In genomic region chr15:64443747-64444621, GRCh38 we compare ENCODE assay signal across 8 cellular contexts. TPM values are rescaled to one million over a fixed set of nuclear protein-coding genes. Genes with fewer than 3 reads are reported as not detected.
DNase-seq lines count a peak whose midpoint lies in the region; ATAC-seq and TF ChIP-seq lines count a peak whose summit lies in the region.

No MANE protein-coding gene starts in this region.

- peaks cover 7% of the 10 kb centered on the region for H3K36me3 Mint-ChIP-seq in activated naive CD4-positive, alpha-beta T cell treated with anti-CD3 and anti-CD28 coated beads for 36 hours (ENCODE audit: low read depth)
- H3K36me3 Mint-ChIP-seq in activated naive CD8-positive, alpha-beta T cell treated with anti-CD3 and anti-CD28 coated beads, Interleukin-2, amount 50 U/mL, for 24 hours (ENCODE audit: low read depth): peaks cover 25% of the 10 kb centered on the region

- ATAC-seq in HG03196 (IDR thresholded peaks at IDR 0.05; ENCODE audit: unreplicated experiment) (peak; percentile 57), lower lobe of right lung (peak in 1 of 2 donors; percentile 39), GM18519 (IDR thresholded peaks at IDR 0.05; ENCODE audit: low FRiP score, unreplicated experiment) (no peak), GM19328 (IDR thresholded peaks at IDR 0.05; ENCODE audit: unreplicated experiment) (no peak)
- peak; percentile 94 for ATAC-seq in activated naive CD8-positive, alpha-beta T cell treated with anti-CD3 and anti-CD28 coated beads, Interleukin-2, amount 50 U/mL, for 24 hours

- no peaks in the 10 kb centered on the region for H3K9me3 ChIP-seq in lower lobe of right lung

- H3K27ac ChIP-seq in lower lobe of right lung: peak overlapping the region; percentile 8

- peaks cover 62% of the 10 kb centered on the region for H3K4me1 Mint-ChIP-seq in activated naive CD4-positive, alpha-beta T cell treated with anti-CD3 and anti-CD28 coated beads for 36 hours (ENCODE audit: low read depth)
- H3K4me1 Mint-ChIP-seq in activated naive CD8-positive, alpha-beta T cell treated with anti-CD3 and anti-CD28 coated beads, Interleukin-2, amount 50 U/mL, for 24 hours: peaks cover 53% of the 10 kb centered on the region

- peak overlapping the region; percentile 94 for H3K27ac Mint-ChIP-seq in activated naive CD4-positive, alpha-beta T cell treated with anti-CD3 and anti-CD28 coated beads for 36 hours
- H3K27ac Mint-ChIP-seq in activated naive CD8-positive, alpha-beta T cell treated with anti-CD3 and anti-CD28 coated beads, Interleukin-2, amount 50 U/mL, for 24 hours: peak overlapping the region; percentile 99

- H3K4me3 Mint-ChIP-seq in activated naive CD4-positive, alpha-beta T cell treated with anti-CD3 and anti-CD28 coated beads for 36 hours: peak overlapping the region; percentile 66
- peak overlapping the region; percentile 80 for H3K4me3 Mint-ChIP-seq in activated naive CD8-positive, alpha-beta T cell treated with anti-CD3 and anti-CD28 coated beads, Interleukin-2, amount 50 U/mL, for 24 hours

- no peak overlapping the region for H3K4me3 ChIP-seq in lower lobe of right lung

- no peaks in the 10 kb centered on the region for H3K9me3 Mint-ChIP-seq in activated naive CD4-positive, alpha-beta T cell treated with anti-CD3 and anti-CD28 coated beads for 36 hours
- H3K9me3 Mint-ChIP-seq in activated naive CD8-positive, alpha-beta T cell treated with anti-CD3 and anti-CD28 coated beads, Interleukin-2, amount 50 U/mL, for 24 hours: no peaks in the 10 kb centered on the region

- no peaks in the 10 kb centered on the region for H3K27me3 Mint-ChIP-seq in activated naive CD4-positive, alpha-beta T cell treated with anti-CD3 and anti-CD28 coated beads for 36 hours (ENCODE audit: low read depth)
- no peaks in the 10 kb centered on the region for H3K27me3 Mint-ChIP-seq in activated naive CD8-positive, alpha-beta T cell treated with anti-CD3 and anti-CD28 coated beads, Interleukin-2, amount 50 U/mL, for 24 hours

- H3K27me3 ChIP-seq in lower lobe of right lung (ENCODE audit: low read depth): no peaks in the 10 kb centered on the region

- peaks cover 38% of the 10 kb centered on the region for H3K36me3 ChIP-seq in lower lobe of right lung

- no peaks in the 10 kb centered on the region for H3K4me1 ChIP-seq in lower lobe of right lung

- CTCF ChIA-PET in activated naive CD4-positive, alpha-beta T cell treated with anti-CD3 and anti-CD28 coated beads for 36 hours (lab: Charles Lee): interaction anchor here (1.0 to 1.3 kb wide), 3 partner anchors 13 to 18 kb away, joined by 3 read pairs; no protein-coding TSS in a partner anchor

- no peak for TF ChIP-seq CTCF in lower lobe of right lung (IDR thresholded peaks at IDR 0.05)

- intact Hi-C loops in activated naive CD4-positive, alpha-beta T cell treated with anti-CD3 and anti-CD28 coated beads for 36 hours (cut with micrococcal nuclease): loop anchor here (1.0 to 5.0 kb wide), 4 partner anchors 14 to 448 kb away; no protein-coding TSS in a partner anchor
- intact Hi-C loops in lower lobe of right lung (cut with DNase I): no loop called here

- peak; percentile 20 for DNase-seq in activated naive CD4-positive, alpha-beta T cell treated with anti-CD3 and anti-CD28 coated beads for 36 hours
- DNase-seq in activated naive CD4-positive, alpha-beta T cell treated with Interleukin-2 at 50 U/mL for 16 hours: no peak
- no peak for DNase-seq in activated naive CD8-positive, alpha-beta T cell treated with anti-CD3 and anti-CD28 coated beads, Interleukin-2, amount 50 U/mL, for 24 hours
- DNase-seq in lower lobe of right lung (no peak), iPS-NIHi11 (ENCODE audit: low spot score) (no peak)

RNA-seq across cellular contexts. Expression of gene ZNF609, which starts 16.4 kb away (rescaled TPM):
- total RNA-seq in activated naive CD4-positive, alpha-beta T cell treated with anti-CD3 and anti-CD28 coated beads for 36 hours: 10 to 100 TPM; 39.5 to 40.4 TPM
- 45.3 TPM for total RNA-seq in lower lobe of right lung

RNA-seq across cellular contexts. Expression of gene TRIP4, which starts 56.3 kb away (rescaled TPM):
- 10 to 100 TPM; 13.7 to 14.5 TPM for total RNA-seq in activated naive CD4-positive, alpha-beta T cell treated with anti-CD3 and anti-CD28 coated beads for 36 hours
- 23.2 TPM for total RNA-seq in lower lobe of right lung

Comparison
In these comparisons a context has a peak if more than half of its experiments do, and no peak if none do; other contexts are left out.
1. ATAC-seq: peak in HG03196 (single experiment) and activated naive CD8-positive, alpha-beta T cell treated with anti-CD3 and anti-CD28 coated beads, Interleukin-2, amount 50 U/mL, for 24 hours (single experiment); none in GM18519 (single experiment) and GM19328 (single experiment).